Comparison of ENCODE assay signal across 8 cellular contexts in the genomic region with DNA sequence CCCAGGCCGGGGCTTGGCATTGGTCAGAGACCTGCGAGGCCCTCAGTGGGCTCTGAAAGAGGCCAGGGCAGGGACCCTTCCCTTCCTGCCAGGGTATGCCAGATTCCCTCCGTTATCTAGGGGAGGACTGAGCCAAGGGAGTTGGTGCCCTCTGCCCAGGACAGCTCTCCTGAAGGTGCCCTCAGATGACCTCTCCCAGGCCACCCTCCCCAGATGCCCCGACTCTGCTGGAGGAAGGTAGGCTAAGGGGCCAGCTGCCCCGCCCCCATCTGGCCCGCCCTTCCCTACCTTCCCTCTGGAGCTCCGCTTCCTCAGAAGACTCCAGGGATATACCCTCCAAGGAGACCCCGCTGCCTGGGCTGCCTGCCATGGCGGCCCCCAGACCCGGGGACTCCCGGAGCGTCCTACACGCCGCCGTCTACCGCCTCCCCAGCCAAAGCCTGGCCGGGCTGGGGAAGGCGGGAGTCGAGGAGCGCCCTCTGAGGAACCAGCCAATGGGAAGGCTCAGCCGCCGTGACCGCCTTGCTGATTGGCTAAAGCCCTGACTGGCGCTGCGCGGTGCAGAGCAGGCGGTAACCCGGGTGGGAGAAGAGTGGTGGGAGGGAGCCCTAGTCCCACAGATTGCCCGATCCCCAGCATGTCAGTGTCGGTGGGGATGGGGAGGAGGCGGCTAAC. TPM values are rescaled to one million over a fixed set of nuclear protein-coding genes. Genes with fewer than 3 reads are reported as not detected.
DNase-seq lines count a peak whose midpoint lies in the region; ATAC-seq and TF ChIP-seq lines count a peak whose summit lies in the region.

No MANE protein-coding gene starts in this region.

- no peak for TF ChIP-seq POLR2A in transverse colon (IDR thresholded peaks at IDR 0.05)

- no peaks in the 10 kb centered on the region for H3K9me3 ChIP-seq in T-helper 17 cell (ENCODE audit: control insufficient read depth, low read length, poor library complexity, severe bottlenecking)
- H3K9me3 ChIP-seq in left ventricle myocardium inferior (replicated peaks): no peaks in the 10 kb centered on the region
- no peaks in the 10 kb centered on the region for H3K9me3 ChIP-seq in transverse colon

- H3K36me3 Mint-ChIP-seq in T-helper 17 cell (ENCODE audit: low read depth): peaks cover 14% of the 10 kb centered on the region

- DNase-seq in AG20443 (ENCODE audit: low spot score): peak; percentile 98
- DNase-seq in NCI-H146 treated with DMSO at 0.1 percent for 48 hours (lab: John Stamatoyannopoulos, UW; ENCODE audit: unreplicated experiment): peak; percentile 53
- DNase-seq in T-helper 17 cell: peak; percentile 60 to 68 (median 67)
- DNase-seq in amniotic epithelial cell (ENCODE audit: low read depth): peak; percentile 58
- DNase-seq in left ventricle myocardium inferior: peak; percentile 87
- peak; percentile 85 to 98 (median 92) for DNase-seq in posterior cingulate gyrus
- DNase-seq in transverse colon: peak; percentile 87

- peak overlapping the region; percentile 24 for H3K27ac Mint-ChIP-seq in T-helper 17 cell

- peak overlapping the region; percentile 69 for H3K4me3 ChIP-seq in left ventricle myocardium inferior
- peak overlapping the region in 3 of 4 donors; percentile 22 to 42 (median 24) for H3K4me3 ChIP-seq in transverse colon

- H3K4me1 Mint-ChIP-seq in T-helper 17 cell: peaks cover 25% of the 10 kb centered on the region

- H3K27ac ChIP-seq in left ventricle myocardium inferior (replicated peaks): no peak overlapping the region
- H3K27ac ChIP-seq in transverse colon: no peak overlapping the region

- ATAC-seq in GM21825 (IDR thresholded peaks at IDR 0.05; ENCODE audit: unreplicated experiment): peak; percentile 64
- ATAC-seq in T-helper 17 cell: peak; percentile 100

- peak overlapping the region; percentile 76 for H3K4me3 Mint-ChIP-seq in T-helper 17 cell

- H3K4me1 ChIP-seq in left ventricle myocardium inferior: peaks cover 24% of the 10 kb centered on the region
- peaks cover 4 to 16% (median 12%) of the 10 kb centered on the region in 4 donors for H3K4me1 ChIP-seq in transverse colon

- TF ChIP-seq CTCF in left ventricle myocardium inferior (IDR thresholded peaks at IDR 0.05; ENCODE audit: borderline replicate concordance) (no peak), transverse colon (IDR thresholded peaks at IDR 0.05) (no peak)

- no peak for TF ChIP-seq EP300 in transverse colon (IDR thresholded peaks at IDR 0.05; ENCODE audit: low read depth)

- peaks cover 53% of the 10 kb centered on the region for H3K27me3 Mint-ChIP-seq in T-helper 17 cell

- H3K36me3 ChIP-seq in left ventricle myocardium inferior (peaks cover 8% of the 10 kb centered on the region), transverse colon (no peaks in the 10 kb centered on the region)

- H3K27me3 ChIP-seq in left ventricle myocardium inferior (ENCODE audit: low read depth) (no peaks in the 10 kb centered on the region), transverse colon (peaks cover 30% of the 10 kb centered on the region)

- intact Hi-C loops in left ventricle myocardium inferior (cut with micrococcal nuclease) (no loop called here), posterior cingulate gyrus (cut with DNase I) (no loop called here), transverse colon (cut with DNase I; ENCODE audit: low total_unique reads) (no loop called here)

- in situ Hi-C loops in transverse colon (cut with MboI; ENCODE audit: low pct_ligation_motif_present in 1 of 4, low pct_unique_long_range_greater_than_20kb in 1 of 4, low sequenced_read_pairs in 3 of 4): no loop called here

- 7 to 8% methylated on average over 3 to 12 of the region's 31 CpGs for WGBS in transverse colon (ENCODE audit: low coverage in 1 of 2), 2 donors

RNA-seq across cellular contexts. Expression of a gene that starts 7.0 kb away (rescaled TPM):
- total RNA-seq in T-helper 17 cell (1 to 10 TPM; 1.5 to 2.2 TPM), left ventricle myocardium inferior (12.1 TPM), transverse colon (1 to 10 TPM; 3.4 to 4.9 (median 4.2) TPM)

RNA-seq across cellular contexts. Expression of a gene that starts 42.0 kb away (rescaled TPM):
- total RNA-seq in T-helper 17 cell (not detected), left ventricle myocardium inferior (not detected), transverse colon (not detected)

RNA-seq across cellular contexts. Expression of a gene that starts 53.3 kb away (rescaled TPM):
- total RNA-seq in T-helper 17 cell: not detected
- total RNA-seq in left ventricle myocardium inferior: 12.6 TPM
- total RNA-seq in transverse colon: 10 to 100 TPM in 1 of 4 donors, 1 to 10 TPM in 1, under 1 TPM in 1, not detected in 1; 0.55 to 44.5 (median 1.4) TPM

RNA-seq across cellular contexts. Expression of a gene that starts 53.4 kb away (rescaled TPM):
- total RNA-seq in T-helper 17 cell (not detected), left ventricle myocardium inferior (not detected), transverse colon (10 to 100 TPM in 3 of 4 donors, not detected in 1; 27.7 to 89.2 (median 52.1) TPM)
